ENCODE assay signal across 26 cellular contexts in genomic region chr4:96380106-96380505, GRCh38.
"Had no signal": no experiment of that assay in that cellular context is flagged by ENCODE, and none has a peak within 500 bp of the region (broad histone marks: within the 10 kb centered on the region; RNA-seq: fewer than 3 reads in every experiment).

No MANE protein-coding gene starts in this region.

- H3K4me1 ChIP-seq: neural progenitor cell, parathyroid adenoma, psoas muscle, stomach, thyroid gland, tibial nerve, upper lobe of left lung, vagina had no signal

- H3K36me3 ChIP-seq: neural progenitor cell, stomach, thoracic aorta, thyroid gland, tibial nerve, upper lobe of left lung, vagina had no signal

- H3K27ac ChIP-seq: neural progenitor cell, parathyroid adenoma, psoas muscle, skin epidermis, stomach, thoracic aorta, thyroid gland, tibial nerve, upper lobe of left lung, vagina had no signal

- H3K9ac ChIP-seq: neural progenitor cell, parathyroid adenoma had no signal

- H3K9me3 ChIP-seq: psoas muscle, thoracic aorta, thyroid gland, vagina had no signal

- H3K27me3 ChIP-seq: neural progenitor cell, stomach, thyroid gland, tibial nerve, upper lobe of left lung, vagina had no signal

- H3K79me2 ChIP-seq: parathyroid adenoma had no signal

- ATAC-seq: naive thymus-derived CD8-positive, alpha-beta T cell; natural killer cell treated with Interleukin-12 subunit alpha and Interleukin-12 subunit beta and Interleukin-15 and Interleukin-18, amount 100 ng/mL, for 72 hours; psoas muscle; right cardiac atrium; sciatic nerve; stimulated activated effector memory CD8-positive, alpha-beta T cell treated with anti-CD3 and anti-CD28 coated beads, Interleukin-12 subunit alpha, Interleukin-12 subunit beta, amount 100 ng/mL, for 72 hours; stimulated activated naive B cell treated with anti-CD40 and anti-IgM and Interleukin-4, amounts not matched to agents 10 μg/mL and 1 μg/mL and 100 μg/mL, for 72 hours had no signal

- DNase-seq: naive B cell; naive thymus-derived CD8-positive, alpha-beta T cell; nephron progenitor cell; posterior cingulate gyrus; psoas muscle; right cardiac atrium; stimulated activated CD4-positive, alpha-beta T cell treated with anti-CD3 and anti-CD28 coated beads, Interleukin-15, amount 100 ng/mL, for 24 hours; stimulated activated CD4-positive, alpha-beta T cell treated with anti-CD3 and anti-CD28 coated beads, Interleukin-2, amount 100 ng/mL, for 24 hours; stimulated activated CD4-positive, alpha-beta T cell treated with anti-CD3 and anti-CD28 coated beads, Interleukin-2, amount 100 ng/mL, for 48 hours; stimulated activated CD4-positive, alpha-beta T cell treated with anti-CD3 and anti-CD28 coated beads, Interleukin-4, amount 100 ng/mL, for 24 hours; stimulated activated naive B cell treated with anti-CD40 and anti-IgM and Interleukin-4, amounts not matched to agents 10 μg/mL and 1 μg/mL and 100 μg/mL, for 72 hours; stimulated activated naive CD4-positive, alpha-beta T cell treated with Interleukin-2 at 50 U/mL for 16 hours; stomach; thyroid gland; trophoblast cell; upper lobe of left lung had no signal

- H3K4me3 ChIP-seq: neural progenitor cell, psoas muscle, skin epidermis, stomach, thoracic aorta, thyroid gland, tibial nerve, upper lobe of left lung, vagina had no signal

- H3K4me2 ChIP-seq: neural progenitor cell had no signal

- H2AFZ ChIP-seq: neural progenitor cell, parathyroid adenoma had no signal

- FAIRE-seq: urothelium cell line had no signal
